In the genomic region with DNA sequence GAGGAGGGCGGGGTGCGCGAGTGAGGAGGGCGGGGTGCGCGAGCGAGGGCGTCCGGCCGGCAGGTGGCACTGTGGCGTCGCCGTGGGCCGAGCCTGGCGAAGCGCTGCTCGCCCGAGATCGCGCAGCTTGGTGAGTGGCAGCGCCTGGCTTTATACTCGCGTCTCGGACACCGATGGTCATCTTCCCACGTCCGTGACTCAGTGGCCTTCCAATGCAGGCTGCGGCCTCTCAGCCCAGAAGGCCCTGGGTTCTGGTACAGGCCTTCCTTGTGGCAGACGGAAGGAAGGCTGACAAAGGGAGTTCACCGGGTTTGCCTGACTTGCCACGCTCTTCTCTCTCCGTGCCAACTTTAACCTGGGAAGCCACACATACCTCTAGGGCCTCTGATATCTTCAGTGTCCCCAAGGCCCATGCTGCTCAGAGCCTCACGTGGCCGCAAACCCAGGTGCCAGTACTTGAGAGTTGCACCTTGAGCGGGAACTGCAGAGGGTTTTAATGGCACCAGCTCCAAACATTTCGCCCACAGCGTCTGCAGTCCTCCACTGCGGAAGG, we compare ENCODE assay signal across 8 cellular contexts.
DNase-seq lines count a peak whose midpoint lies in the region; ATAC-seq and TF ChIP-seq lines count a peak whose summit lies in the region.

No MANE protein-coding gene starts in this region.

- DNase-seq in CD4-positive, CD25-positive, alpha-beta regulatory T cell, result peak; percentile 78 to 90 (median 85)
- peak; percentile 79 for DNase-seq in T follicular helper cell (ENCODE audit: low read depth)
- peak; percentile 11 for DNase-seq in amniotic stem cell (lab: John Stamatoyannopoulos, UW)
- peak; percentile 87 for DNase-seq in left ventricle myocardium inferior
- peak; percentile 19 for DNase-seq in pulmonary artery endothelial cell (ENCODE audit: low read depth, low spot score)

- peak overlapping the region; percentile 82 to 91 (median 86) for H3K4me3 Mint-ChIP-seq in CD4-positive, CD25-positive, alpha-beta regulatory T cell

- peak; percentile 88 to 92 for ATAC-seq in CD4-positive, CD25-positive, alpha-beta regulatory T cell (ENCODE audit: low read depth in 2 of 2)
- peak; percentile 84 for ATAC-seq in GM19372 (IDR thresholded peaks at IDR 0.05; ENCODE audit: low read depth, unreplicated experiment)
- ATAC-seq in HG03520 (IDR thresholded peaks at IDR 0.05; ENCODE audit: unreplicated experiment), result peak; percentile 81

- peaks cover 16% of the 10 kb centered on the region for H3K4me1 ChIP-seq in CD4-positive, CD25-positive, alpha-beta regulatory T cell (ENCODE audit: control insufficient read depth, insufficient read depth, low read length, poor library complexity, severe bottlenecking)
- H3K4me1 ChIP-seq in left ventricle myocardium inferior, result peaks cover 12% of the 10 kb centered on the region
- no peaks in the 10 kb centered on the region for H3K4me1 ChIP-seq in urinary bladder (ENCODE audit: insufficient read depth)

- H3K9me3 ChIP-seq in CD4-positive, CD25-positive, alpha-beta regulatory T cell (ENCODE audit: control insufficient read depth in 2 of 2, low read length in 2 of 2), result no peaks in the 10 kb centered on the region
- no peaks in the 10 kb centered on the region for H3K9me3 ChIP-seq in left ventricle myocardium inferior (replicated peaks)

- peak overlapping the region; percentile 76 for H3K27ac ChIP-seq in CD4-positive, CD25-positive, alpha-beta regulatory T cell (ENCODE audit: insufficient read depth, low read length, poor library complexity, severe bottlenecking)
- H3K27ac ChIP-seq in left ventricle myocardium inferior (replicated peaks) (peak overlapping the region; percentile 74), urinary bladder (ENCODE audit: low read depth) (peak overlapping the region; percentile 80)

- peaks cover 18% of the 10 kb centered on the region for H3K27me3 Mint-ChIP-seq in CD4-positive, CD25-positive, alpha-beta regulatory T cell

- H3K36me3 ChIP-seq in CD4-positive, CD25-positive, alpha-beta regulatory T cell (ENCODE audit: control insufficient read depth, insufficient read depth, low read length), result no peaks in the 10 kb centered on the region
- H3K36me3 ChIP-seq in left ventricle myocardium inferior, result no peaks in the 10 kb centered on the region
- no peaks in the 10 kb centered on the region for H3K36me3 ChIP-seq in urinary bladder (ENCODE audit: insufficient read depth)

- H3K4me1 Mint-ChIP-seq in CD4-positive, CD25-positive, alpha-beta regulatory T cell, result peaks cover 5 to 25% (median 13%) of the 10 kb centered on the region in 4 donors

- TF ChIP-seq CTCF in left ventricle myocardium inferior (IDR thresholded peaks at IDR 0.05; ENCODE audit: borderline replicate concordance), result peak; percentile 74

- H3K27ac Mint-ChIP-seq in CD4-positive, CD25-positive, alpha-beta regulatory T cell, result peak overlapping the region; percentile 83 to 94 (median 91)

- peaks cover 0 to 2% (median 0%) of the 10 kb centered on the region in 7 donors for H3K9me3 Mint-ChIP-seq in CD4-positive, CD25-positive, alpha-beta regulatory T cell

- no peaks in the 10 kb centered on the region for H3K27me3 ChIP-seq in CD4-positive, CD25-positive, alpha-beta regulatory T cell (ENCODE audit: control insufficient read depth, insufficient read depth, low read length)
- H3K27me3 ChIP-seq in left ventricle myocardium inferior (ENCODE audit: low read depth), result peaks cover 2% of the 10 kb centered on the region

- H3K36me3 Mint-ChIP-seq in CD4-positive, CD25-positive, alpha-beta regulatory T cell, result no peaks in the 10 kb centered on the region

- 9% methylated on average over 38 of the region's 38 CpGs for WGBS in urinary bladder

- H3K4me3 ChIP-seq in CD4-positive, CD25-positive, alpha-beta regulatory T cell (ENCODE audit: low read depth, low read length), result peak overlapping the region; percentile 77
- H3K4me3 ChIP-seq in left ventricle myocardium inferior (peak overlapping the region; percentile 65), urinary bladder (ENCODE audit: low read depth, low read length) (peak overlapping the region; percentile 29)

- intact Hi-C loops in left ventricle myocardium inferior (cut with micrococcal nuclease), result loop anchor here (2.0 kb wide), 1 partner anchor 414 kb away; no protein-coding TSS in a partner anchor

Comparison
In these comparisons a context has a peak if more than half of its experiments do, and no peak if none do; other contexts are left out.
1. Peak in every context shown above with its lines: DNase-seq, ATAC-seq, H3K4me3 ChIP-seq and H3K27ac ChIP-seq.
2. DNase-seq: peak in every context shown above with its lines; median percentile 87 in left ventricle myocardium inferior; 85 in CD4-positive, CD25-positive, alpha-beta regulatory T cell; 79 in T follicular helper cell; 19 in pulmonary artery endothelial cell; 11 in amniotic stem cell.